1 cellular context compared by ENCODE assay signal in the genomic region with DNA sequence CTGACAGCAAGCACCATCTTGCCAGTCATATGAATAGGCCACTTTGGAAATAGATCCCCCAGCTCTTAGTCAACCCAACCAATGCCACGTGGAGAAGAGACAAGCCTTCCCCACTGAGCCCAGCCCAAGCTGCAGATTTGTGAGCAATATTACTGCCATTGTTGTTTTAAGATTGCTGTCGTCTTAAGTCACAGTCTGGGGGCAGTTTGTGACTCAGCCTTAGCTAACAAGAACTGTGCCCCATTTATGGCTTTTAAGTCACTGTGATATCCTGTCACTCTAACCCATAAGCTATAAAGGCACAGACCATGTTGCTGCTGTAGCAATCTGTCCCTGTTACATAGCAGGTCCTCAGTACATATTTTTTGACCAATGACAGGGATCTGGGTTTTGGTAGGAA.
TF ChIP-seq lines count a peak whose summit lies in the region.

No MANE protein-coding gene starts in this region.

TF ChIP-seq in HepG2, 621 proteins besides CTCF, POLR2A, EP300 and RAD21 (continued from another document):
- TF ChIP-seq, protein P1, sequence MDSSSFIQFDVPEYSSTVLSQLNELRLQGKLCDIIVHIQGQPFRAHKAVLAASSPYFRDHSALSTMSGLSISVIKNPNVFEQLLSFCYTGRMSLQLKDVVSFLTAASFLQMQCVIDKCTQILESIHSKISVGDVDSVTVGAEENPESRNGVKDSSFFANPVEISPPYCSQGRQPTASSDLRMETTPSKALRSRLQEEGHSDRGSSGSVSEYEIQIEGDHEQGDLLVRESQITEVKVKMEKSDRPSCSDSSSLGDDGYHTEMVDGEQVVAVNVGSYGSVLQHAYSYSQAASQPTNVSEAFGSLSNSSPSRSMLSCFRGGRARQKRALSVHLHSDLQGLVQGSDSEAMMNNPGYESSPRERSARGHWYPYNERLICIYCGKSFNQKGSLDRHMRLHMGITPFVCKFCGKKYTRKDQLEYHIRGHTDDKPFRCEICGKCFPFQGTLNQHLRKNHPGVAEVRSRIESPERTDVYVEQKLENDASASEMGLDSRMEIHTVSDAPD (CRISPR knock-in tag; IDR thresholded peaks at IDR 0.05) = no peak
- no peak for TF ChIP-seq SALL1 (CRISPR knock-in tag; IDR thresholded peaks at IDR 0.05)
